8 cellular contexts compared by ENCODE assay signal in the genomic region with DNA sequence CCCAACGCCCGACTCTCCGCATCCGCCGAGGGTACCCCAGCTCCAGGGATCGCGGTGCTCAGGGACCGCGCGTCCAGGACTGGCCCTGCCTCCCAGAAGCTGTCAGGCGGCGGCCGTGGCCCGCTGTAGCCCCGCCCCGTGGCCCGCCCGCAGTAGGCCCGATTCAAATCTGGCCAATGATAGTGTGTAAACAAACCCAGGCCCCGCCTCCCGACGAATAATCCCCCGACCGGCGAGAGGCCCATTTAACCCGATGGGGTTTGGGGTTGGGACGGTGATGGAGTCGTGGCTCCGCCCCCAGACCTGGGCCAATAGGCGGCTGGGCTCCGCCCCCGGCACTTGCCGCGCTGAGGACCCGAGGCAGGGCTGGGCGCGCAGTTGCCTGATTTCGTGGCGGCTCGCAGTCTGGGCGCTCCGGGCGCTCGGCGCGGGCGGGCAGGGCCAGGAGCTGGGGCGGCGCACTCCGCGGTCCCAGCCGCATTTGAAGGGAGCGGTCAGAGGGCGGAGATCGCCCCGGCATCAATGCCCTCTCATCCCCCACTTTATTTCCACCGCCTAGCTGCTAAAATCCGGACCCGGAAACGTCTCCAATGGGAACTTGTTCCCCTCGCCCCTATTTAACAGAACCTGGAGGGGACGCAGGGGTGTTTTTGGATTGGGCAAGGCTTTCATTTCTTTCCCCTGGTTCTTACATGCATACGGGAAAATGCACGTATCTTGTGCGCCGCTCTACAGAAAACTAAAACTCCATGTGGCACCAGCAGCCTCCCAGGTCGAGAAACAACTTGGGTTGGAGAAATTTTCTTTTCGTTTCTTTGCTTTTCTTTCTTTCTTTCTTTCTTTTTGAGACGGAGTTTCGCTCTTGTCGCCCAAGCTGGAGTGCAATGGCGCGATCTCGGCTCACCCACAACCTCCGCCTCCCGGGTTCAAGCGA.
DNase-seq lines count a peak whose midpoint lies in the region; ATAC-seq and TF ChIP-seq lines count a peak whose summit lies in the region.

No MANE protein-coding gene starts in this region.

- TF ChIP-seq CTCF in AG10803 (conservative IDR thresholded peaks at IDR 0.05; ENCODE audit: low read length) = 0 out of 2 replicates have a peak, but pooled peaks have one; percentile 3

- peak overlapping the region; percentile 69 for H3K4me3 ChIP-seq in AG10803 (ENCODE audit: low read length)

- peak; percentile 98 for DNase-seq in AG10803 (ENCODE audit: low read depth)
- DNase-seq in NCI-H345 treated with DMSO at 0.1 percent for 48 hours (lab: John Stamatoyannopoulos, UW; ENCODE audit: unreplicated experiment) = peak; percentile 90
- DNase-seq in activated CD4-positive, CD25-positive, alpha-beta regulatory T cell treated with anti-CD3 and anti-CD28 coated beads, Interleukin-2, amount 50 U/mL, for 16 hours (ENCODE audit: low read depth, low spot score) = peak; percentile 99
- peak; percentile 99 for DNase-seq in cerebellar cortex (ENCODE audit: low spot score)
- DNase-seq in islet precursor cell = peak; percentile 100
- peak; percentile 98 for DNase-seq in stimulated activated CD4-positive, alpha-beta T cell treated with anti-CD3 and anti-CD28 coated beads, Interleukin-12 subunit alpha, Interleukin-12 subunit beta, amount 100 ng/mL, for 4 hours

- ATAC-seq in GM19035 (IDR thresholded peaks at IDR 0.05; ENCODE audit: unreplicated experiment) = peak; percentile 96
- peak; percentile 93 for ATAC-seq in HG03342 (IDR thresholded peaks at IDR 0.05; ENCODE audit: unreplicated experiment)

Comparison
In these comparisons a context has a peak if more than half of its experiments do, and no peak if none do; other contexts are left out.
1. Peak in every context shown above with its lines: DNase-seq, ATAC-seq and H3K4me3 ChIP-seq.